ENCODE assay signal across 1 cellular context in genomic region chr2:206157014-206157413, GRCh38.
TF ChIP-seq lines count a peak whose summit lies in the region.
"Not testable (repeated sequence)": the region's sequence is repeated elsewhere in the genome, so short reads cannot be mapped to it uniquely, and the experiment has no call there.

No MANE protein-coding gene starts in this region.

TF ChIP-seq in K562, 482 proteins besides CTCF, POLR2A, EP300 and RAD21:
- TF ChIP-seq ARID1B (IDR thresholded peaks at IDR 0.05) (peak; percentile 25), NFIC (IDR thresholded peaks at IDR 0.05) (peak; percentile 87), ATF3 (IDR thresholded peaks at IDR 0.05) (peak; percentile 56), NFE2 (IDR thresholded peaks at IDR 0.05; ENCODE audit: low read depth) (0 out of 2 replicates have a peak, but pooled peaks have one; percentile 5), MAFG (tag; conservative IDR thresholded peaks at IDR 0.05) (0 out of 2 replicates have a peak, but pooled peaks have one; percentile 9), TRIM24 (IDR thresholded peaks at IDR 0.05) (peak in 1 of 2 experiments; percentile 38; a peak in 1 of 4 replicates), FOSL1 (tag; conservative IDR thresholded peaks at IDR 0.05) (peak; percentile 45), ZNF316 (IDR thresholded peaks at IDR 0.05) (peak; percentile 63), DPF2 (IDR thresholded peaks at IDR 0.05) (peak; percentile 48; the same call in 1 of the 2 replicates)
- TF ChIP-seq ATF3 (CRISPR knock-in tag; conservative IDR thresholded peaks at IDR 0.05): not testable (repeated sequence)
TF ChIP-seq in K562: peak in this region for 9; not testable (repeated sequence) for 473.
